12 cellular contexts compared by ENCODE assay signal in genomic region chr3:132843851-132844565, GRCh38.
"Had no signal": no experiment of that assay in that cellular context is flagged by ENCODE, and none has a peak within 500 bp of the region (broad histone marks: within the 10 kb centered on the region; RNA-seq: fewer than 3 reads in every experiment).

No MANE protein-coding gene starts in this region.

- H3K4me1 Mint-ChIP-seq: nephron progenitor cell; stimulated activated naive CD8-positive, alpha-beta T cell treated with anti-CD3 and anti-CD28 coated beads, Interleukin-15, amount 100 ng/mL, for 72 hours had no signal

- H3K27ac Mint-ChIP-seq: activated T-cell treated with anti-CD3 and anti-CD28 coated beads, Interleukin-2, amount 50 U/mL, for 24 hours; nephron progenitor cell; stimulated activated naive CD8-positive, alpha-beta T cell treated with anti-CD3 and anti-CD28 coated beads, Interleukin-15, amount 100 ng/mL, for 72 hours; T-helper 2 cell treated with Interferon-gamma antibody and Interleukin-4, amounts not matched to agents 5 μg/mL and 100 μg/mL, for 36 hours had no signal

- H3K27ac ChIP-seq: gastroesophageal sphincter, psoas muscle, spleen, testis had no signal

- H3K4me3 Mint-ChIP-seq: activated T-cell treated with anti-CD3 and anti-CD28 coated beads, Interleukin-2, amount 50 U/mL, for 24 hours; nephron progenitor cell; stimulated activated naive CD8-positive, alpha-beta T cell treated with anti-CD3 and anti-CD28 coated beads, Interleukin-15, amount 100 ng/mL, for 72 hours; T-helper 2 cell treated with Interferon-gamma antibody and Interleukin-4, amounts not matched to agents 5 μg/mL and 100 μg/mL, for 36 hours had no signal

- H3K4me3 ChIP-seq: gastroesophageal sphincter, psoas muscle, spleen, testis had no signal

- H3K9me3 Mint-ChIP-seq: activated T-cell treated with anti-CD3 and anti-CD28 coated beads, Interleukin-2, amount 50 U/mL, for 24 hours; nephron progenitor cell; stimulated activated naive CD8-positive, alpha-beta T cell treated with anti-CD3 and anti-CD28 coated beads, Interleukin-15, amount 100 ng/mL, for 72 hours; T-helper 2 cell treated with Interferon-gamma antibody and Interleukin-4, amounts not matched to agents 5 μg/mL and 100 μg/mL, for 36 hours had no signal

- DNase-seq: activated effector memory CD4-positive, alpha-beta T cell treated with Interleukin-2 at 50 U/mL for 16 hours; activated naive CD4-positive, alpha-beta T cell treated with anti-CD3 and anti-CD28 coated beads, Interleukin-2, amount 50 U/mL, for 16 hours; activated T-cell treated with anti-CD3 and anti-CD28 coated beads, Interleukin-2, amount 50 U/mL, for 24 hours; kidney glomerular epithelial cell; nephron progenitor cell; psoas muscle; spleen; stimulated activated naive CD8-positive, alpha-beta T cell treated with anti-CD3 and anti-CD28 coated beads, Interleukin-15, amount 100 ng/mL, for 72 hours; testis had no signal

- H3K4me1 ChIP-seq: gastroesophageal sphincter, spleen, testis had no signal

- H3K27me3 ChIP-seq: gastroesophageal sphincter, spleen, testis had no signal

- H3K36me3 ChIP-seq: gastroesophageal sphincter, spleen had no signal

- H3K9me3 ChIP-seq: gastroesophageal sphincter, psoas muscle, spleen, testis had no signal

- ATAC-seq: gastroesophageal sphincter; psoas muscle; sciatic nerve; stimulated activated naive CD8-positive, alpha-beta T cell treated with anti-CD3 and anti-CD28 coated beads, Interleukin-15, amount 100 ng/mL, for 72 hours had no signal
